21 cellular contexts compared by ENCODE assay signal in genomic region chrX:68658530-68658929, GRCh38. TPM values are rescaled to one million over a fixed set of nuclear protein-coding genes. Genes with fewer than 3 reads are reported as not detected.
DNase-seq lines count a peak whose midpoint lies in the region; ATAC-seq, FAIRE-seq and TF ChIP-seq lines count a peak whose summit lies in the region.
"Had no signal": no experiment of that assay in that cellular context is flagged by ENCODE, and none has a peak within 500 bp of the region (broad histone marks: within the 10 kb centered on the region; RNA-seq: fewer than 3 reads in every experiment).

No MANE protein-coding gene starts in this region.

- no peaks in the 10 kb centered on the region for H3K4me1 ChIP-seq in astrocyte (ENCODE audit: insufficient read depth, low read length)
- peaks cover 6 to 9% of the 10 kb centered on the region in 2 donors for H3K4me1 ChIP-seq in neuronal stem cell (ENCODE audit: control insufficient read depth in 2 of 2, insufficient read depth in 1 of 2, low read depth in 1 of 2, low read length in 2 of 2)
- H3K4me1 ChIP-seq in PC-9 (replicated peaks; ENCODE audit: insufficient read depth), result no peaks in the 10 kb centered on the region
- H3K4me1 ChIP-seq: thyroid gland had no signal

- BruUV-seq in PC-9 (replicated peaks; lab: Mats Ljungman, UMichigan), result no TSS peak

- H3K14ac ChIP-seq in neuronal stem cell (ENCODE audit: low read length), result no peak overlapping the region

- no peaks in the 10 kb centered on the region for H3F3A ChIP-seq in PC-9 (ENCODE audit: insufficient read depth, low read depth)

- H2AFZ ChIP-seq in astrocyte (ENCODE audit: low read depth, low read length), result no peak overlapping the region
- peak overlapping the region; percentile 66 for H2AFZ ChIP-seq in neuronal stem cell (ENCODE audit: low read length)
- H2AFZ ChIP-seq in PC-9, result no peak overlapping the region

- no peak for FAIRE-seq in astrocyte (lab: Jason Lieb, UNC)
- FAIRE-seq: K562, TTC549 had no signal

- H3K23ac ChIP-seq in neuronal stem cell (ENCODE audit: low read depth, low read length, poor library complexity), result no peak overlapping the region

- H3K9me3 Mint-ChIP-seq in astrocyte (ENCODE audit: unreplicated experiment), result peaks cover 1% of the 10 kb centered on the region
- H3K9me3 Mint-ChIP-seq: stimulated activated memory B cell treated with anti-CD40 and anti-IgM and Interleukin-4, amounts not matched to agents 10 μg/mL and 1 μg/mL and 100 μg/mL, for 72 hours had no signal

- H2BK15ac ChIP-seq in neuronal stem cell (ENCODE audit: low read length), result no peak overlapping the region

- no peak overlapping the region for H3K4me3 ChIP-seq in astrocyte (ENCODE audit: insufficient read depth, low read depth, low read length)
- no peak overlapping the region for H3K4me3 ChIP-seq in neuronal stem cell (ENCODE audit: low read length in 2 of 2)
- H3K4me3 ChIP-seq in PC-9, result no peak overlapping the region
- H3K4me3 ChIP-seq: K562, thyroid gland had no signal

- H3K9ac ChIP-seq in astrocyte (ENCODE audit: low read length) (no peak overlapping the region), neuronal stem cell (ENCODE audit: low read depth, low read length, poor library complexity) (no peak overlapping the region)

- no peak overlapping the region for H4K8ac ChIP-seq in neuronal stem cell (ENCODE audit: low read depth, low read length)

- H3K4me1 Mint-ChIP-seq in astrocyte (ENCODE audit: low read depth, unreplicated experiment), result peaks cover 8% of the 10 kb centered on the region
- H3K4me1 Mint-ChIP-seq: activated CD4-positive, alpha-beta T cell treated with anti-CD3 and anti-CD28 coated beads for 36 hours; natural killer cell; stimulated activated memory B cell treated with anti-CD40 and anti-IgM and Interleukin-4, amounts not matched to agents 10 μg/mL and 1 μg/mL and 100 μg/mL, for 72 hours had no signal

- peaks cover 2% of the 10 kb centered on the region for H3K27me3 Mint-ChIP-seq in astrocyte (ENCODE audit: low read depth, unreplicated experiment)
- H3K27me3 Mint-ChIP-seq: stimulated activated memory B cell treated with anti-CD40 and anti-IgM and Interleukin-4, amounts not matched to agents 10 μg/mL and 1 μg/mL and 100 μg/mL, for 72 hours had no signal

- DNase-seq in EL (peak; percentile 16), astrocyte (ENCODE audit: low read depth) (no peak), iPS-NIHi11 (ENCODE audit: low spot score) (peak; percentile 10), neuronal stem cell (ENCODE audit: low spot score) (no peak), PC-9 (no peak), cerebellar cortex (ENCODE audit: low spot score) (no peak), DMS79 (lab: John Stamatoyannopoulos, UW) (no peak)
- DNase-seq: activated CD4-positive, alpha-beta T cell treated with anti-CD3 and anti-CD28 coated beads for 36 hours; dermis blood vessel endothelial cell; DMS79 treated with DMSO at 0.1 percent for 48 hours; natural killer cell; NCI-H2029; NCI-H524; SHP77; thyroid gland had no signal

- H3K27me3 ChIP-seq in astrocyte (ENCODE audit: insufficient read depth, low read length) (no peaks in the 10 kb centered on the region), neuronal stem cell (ENCODE audit: control insufficient read depth in 3 of 3, insufficient read depth in 3 of 3, low read depth in 1 of 3, low read length in 3 of 3) (peaks cover 0 to 17% (median 0%) of the 10 kb centered on the region in 3 experiments), PC-9 (ENCODE audit: insufficient read depth, low read depth) (no peaks in the 10 kb centered on the region)
- H3K27me3 ChIP-seq: thyroid gland had no signal

- H3K4me2 ChIP-seq in astrocyte (ENCODE audit: low read length) (peak overlapping the region; percentile 5), neuronal stem cell (ENCODE audit: insufficient read depth, low read length, poor library complexity, severe bottlenecking) (no peak overlapping the region), PC-9 (no peak overlapping the region)

- H3K27ac Mint-ChIP-seq in astrocyte (ENCODE audit: unreplicated experiment), result no peak overlapping the region
- H3K27ac Mint-ChIP-seq: activated CD4-positive, alpha-beta T cell treated with anti-CD3 and anti-CD28 coated beads for 36 hours; activated T-helper 17 cell treated with anti-CD3 and anti-CD28 coated beads, Interleukin-2, amount 50 U/mL, for 72 hours; natural killer cell; stimulated activated memory B cell treated with anti-CD40 and anti-IgM and Interleukin-4, amounts not matched to agents 10 μg/mL and 1 μg/mL and 100 μg/mL, for 72 hours had no signal

- ATAC-seq in GM19395 (IDR thresholded peaks at IDR 0.05; ENCODE audit: unreplicated experiment), result no peak
- ATAC-seq: activated CD4-positive, alpha-beta T cell treated with anti-CD3 and anti-CD28 coated beads for 36 hours; activated T-helper 17 cell treated with anti-CD3 and anti-CD28 coated beads, Interleukin-2, amount 50 U/mL, for 72 hours; K562; natural killer cell; stimulated activated memory B cell treated with anti-CD40 and anti-IgM and Interleukin-4, amounts not matched to agents 10 μg/mL and 1 μg/mL and 100 μg/mL, for 72 hours had no signal

- H3K79me2 ChIP-seq in astrocyte (ENCODE audit: insufficient read depth, low read length), result no peaks in the 10 kb centered on the region
- H3K79me2 ChIP-seq in PC-9 (ENCODE audit: low read depth), result no peaks in the 10 kb centered on the region

- no peak overlapping the region for H4K91ac ChIP-seq in neuronal stem cell (ENCODE audit: low read depth, low read length, poor library complexity)

- no peak overlapping the region for H3K27ac ChIP-seq in astrocyte (ENCODE audit: low read depth, low read length)
- no peak overlapping the region for H3K27ac ChIP-seq in neuronal stem cell (replicated peaks; ENCODE audit: low read length)
- H3K27ac ChIP-seq in PC-9, result no peak overlapping the region
- H3K27ac ChIP-seq: epithelial cell of prostate, thyroid gland had no signal

- H3K9me2 ChIP-seq in PC-9 (ENCODE audit: insufficient read depth), result no peaks in the 10 kb centered on the region

- no peak overlapping the region for H3K4ac ChIP-seq in neuronal stem cell (ENCODE audit: low read length)

- no peaks in the 10 kb centered on the region for H4K20me1 ChIP-seq in astrocyte (ENCODE audit: insufficient read depth, low read length)
- H4K20me1 ChIP-seq in PC-9 (ENCODE audit: insufficient read depth), result no peaks in the 10 kb centered on the region

- no peak overlapping the region for H2BK12ac ChIP-seq in neuronal stem cell (ENCODE audit: low read length)

- no peaks in the 10 kb centered on the region for H3K79me1 ChIP-seq in neuronal stem cell (ENCODE audit: low read depth, low read length)

- no peaks in the 10 kb centered on the region for H3K36me3 ChIP-seq in astrocyte (ENCODE audit: insufficient read depth, low read length)
- H3K36me3 ChIP-seq in neuronal stem cell (replicated peaks in 1 of 2; ENCODE audit: control insufficient read depth in 2 of 2, insufficient read depth in 2 of 2, low read length in 2 of 2), result no peaks in the 10 kb centered on the region
- no peaks in the 10 kb centered on the region for H3K36me3 ChIP-seq in PC-9 (ENCODE audit: low read depth)
- H3K36me3 ChIP-seq: thyroid gland had no signal

- H2AK5ac ChIP-seq in neuronal stem cell (ENCODE audit: low read depth, low read length), result no peak overlapping the region

- H2BK120ac ChIP-seq in neuronal stem cell (ENCODE audit: low read depth, low read length), result no peak overlapping the region

- no CpG with 5 or more reads among the region's 3 CpGs for WGBS in neuronal stem cell (ENCODE audit: extremely low coverage in 2 of 2, insufficient read length in 2 of 2, insufficient replicate concordance in 1 of 2), 2 donors

- CTCF ChIA-PET in PC-9 (lab: Charles Lee), result no interaction called here

- TF ChIP-seq CTCF in astrocyte (IDR thresholded peaks at IDR 0.05; ENCODE audit: insufficient read depth, low read depth, low read length), result no peak
- TF ChIP-seq CTCF in PC-9 (conservative IDR thresholded peaks at IDR 0.05), result no peak

- no peaks in the 10 kb centered on the region for H3K36me3 Mint-ChIP-seq in astrocyte (ENCODE audit: low read depth, unreplicated experiment)
- H3K36me3 Mint-ChIP-seq: natural killer cell; stimulated activated memory B cell treated with anti-CD40 and anti-IgM and Interleukin-4, amounts not matched to agents 10 μg/mL and 1 μg/mL and 100 μg/mL, for 72 hours had no signal

- no peaks in the 10 kb centered on the region for H3K9me3 ChIP-seq in astrocyte (ENCODE audit: insufficient read depth, low read depth, low read length)
- H3K9me3 ChIP-seq in neuronal stem cell (replicated peaks in 1 of 2; ENCODE audit: control insufficient read depth in 2 of 2, insufficient read depth in 1 of 2, low read depth in 1 of 2, low read length in 2 of 2), result no peaks in the 10 kb centered on the region
- H3K9me3 ChIP-seq in PC-9 (ENCODE audit: insufficient read depth, low read depth), result no peaks in the 10 kb centered on the region
- H3K9me3 ChIP-seq: thyroid gland had no signal

- POLR2A ChIA-PET in PC-9 (lab: Charles Lee; ENCODE audit: unreplicated experiment), result no interaction called here

- H3K4me3 Mint-ChIP-seq in astrocyte (ENCODE audit: unreplicated experiment), result no peak overlapping the region
- H3K4me3 Mint-ChIP-seq: activated CD4-positive, alpha-beta T cell treated with anti-CD3 and anti-CD28 coated beads for 36 hours; activated T-helper 17 cell treated with anti-CD3 and anti-CD28 coated beads, Interleukin-2, amount 50 U/mL, for 72 hours; natural killer cell; stimulated activated memory B cell treated with anti-CD40 and anti-IgM and Interleukin-4, amounts not matched to agents 10 μg/mL and 1 μg/mL and 100 μg/mL, for 72 hours had no signal

- intact Hi-C loops in PC-9 (cut with micrococcal nuclease; ENCODE audit: unreplicated experiment), result loop anchor here (5.0 kb wide), 1 partner anchor 146 kb away; no protein-coding TSS in a partner anchor

- H3K18ac ChIP-seq in neuronal stem cell (ENCODE audit: low read length), result no peak overlapping the region

- H2BK5ac ChIP-seq in neuronal stem cell (ENCODE audit: low read length), result no peak overlapping the region

RNA-seq across cellular contexts. Expression of gene STARD8, which starts 11.1 kb away (rescaled TPM):
- total RNA-seq in astrocyte (1.0 and 1.3 TPM in 2 replicates), PC-9 (2021) (1.6 and 2.2 TPM in 2 replicates)
- 0.70 TPM for polyA plus RNA-seq in neuronal stem cell (2013, experiment 1 of 2)
- polyA plus RNA-seq in neuronal stem cell (2013, experiment 2 of 2), result 0.75 TPM

Comparison
In these comparisons a context has a peak if more than half of its experiments do, and no peak if none do; other contexts are left out.
1. DNase-seq: peak in EL (single experiment) and iPS-NIHi11 (single experiment); none in astrocyte (single experiment), neuronal stem cell (single experiment), PC-9 (0 of 2), cerebellar cortex (single experiment) and DMS79 (single experiment).